ENCODE assay signal across 16 cellular contexts in the genomic region with DNA sequence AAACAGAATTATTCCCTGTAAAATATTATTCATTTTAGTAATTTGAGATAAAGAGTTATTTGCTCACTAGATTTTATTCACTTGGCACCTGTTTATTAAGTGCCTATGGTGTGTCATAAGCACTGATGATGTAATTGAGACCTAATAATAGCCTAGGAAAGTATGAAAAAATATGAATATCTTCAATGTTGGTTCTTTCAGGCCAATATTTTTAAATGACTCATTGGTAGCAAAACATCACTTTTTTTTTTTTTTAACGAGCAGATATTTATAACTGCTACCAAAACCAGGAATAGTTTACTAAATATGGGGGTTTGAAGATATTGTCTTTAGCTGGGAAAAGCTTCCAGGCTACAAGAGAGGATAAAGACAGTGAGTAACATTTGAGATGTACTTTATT.
DNase-seq lines count a peak whose midpoint lies in the region; ATAC-seq and TF ChIP-seq lines count a peak whose summit lies in the region.
"Had no signal": no experiment of that assay in that cellular context is flagged by ENCODE, and none has a peak within 500 bp of the region (broad histone marks: within the 10 kb centered on the region; RNA-seq: fewer than 3 reads in every experiment).

No MANE protein-coding gene starts in this region.

- no peaks in the 10 kb centered on the region for H3K36me3 ChIP-seq in skeletal muscle tissue (ENCODE audit: control insufficient read depth in 3 of 3, insufficient read depth in 3 of 3, low read length in 3 of 3)
- no peaks in the 10 kb centered on the region for H3K36me3 ChIP-seq in testis (ENCODE audit: low read depth, missing control alignments)

- DNase-seq in GM03348 (ENCODE audit: low spot score) (peak; percentile 50), coronary artery (ENCODE audit: low spot score) (no peak), right cardiac atrium (no peak), testis (no peak), RWPE1 (ENCODE audit: low spot score) (no peak)
- DNase-seq: activated CD8-positive, alpha-beta memory T cell treated with anti-CD3 and anti-CD28 coated beads, Interleukin-2, amount 10 ng/mL, durations not matched to agents 7 days and 5 days; AML-193; COR-L47; NCI-H2029 treated with DMSO at 0.1 percent for 48 hours; NCI-H510A treated with DMSO at 0.1 percent for 48 hours; T1000 had no signal

- H3K27me3 ChIP-seq in right cardiac atrium (ENCODE audit: control insufficient read depth, insufficient read depth) (no peaks in the 10 kb centered on the region), skeletal muscle tissue (ENCODE audit: control insufficient read depth in 3 of 3, insufficient read depth in 3 of 3, low read length in 3 of 3) (no peaks in the 10 kb centered on the region), testis (no peaks in the 10 kb centered on the region)

- no peaks in the 10 kb centered on the region for H3K9me3 ChIP-seq in right cardiac atrium (ENCODE audit: control insufficient read depth, low read length)
- H3K9me3 ChIP-seq in skeletal muscle tissue (ENCODE audit: control insufficient read depth in 3 of 3, low read length in 3 of 3): no peaks in the 10 kb centered on the region
- H3K9me3 ChIP-seq in testis: no peaks in the 10 kb centered on the region

- intact Hi-C loops in right cardiac atrium (cut with DNase I): no loop called here
- intact Hi-C loops in testis (cut with DNase I; ENCODE audit: low total_unique reads): no loop called here

- TF ChIP-seq CTCF in coronary artery (IDR thresholded peaks at IDR 0.05): no peak
- TF ChIP-seq CTCF in testis (IDR thresholded peaks at IDR 0.05): no peak
- TF ChIP-seq CTCF in RWPE1 (conservative IDR thresholded peaks at IDR 0.05; ENCODE audit: low read depth): no peak

- WGBS in right cardiac atrium: 45% methylated on average over 1 of the region's 1 CpG
- WGBS in testis, 2 donors: 52 to 58% methylated on average over 1 of the region's 1 CpG

- TF ChIP-seq POLR2A in testis (IDR thresholded peaks at IDR 0.05): no peak

- peak overlapping the region; percentile 80 to 93 for H3K27ac ChIP-seq in coronary artery
- no peak overlapping the region for H3K27ac ChIP-seq in right cardiac atrium (ENCODE audit: low read length)
- H3K27ac ChIP-seq in skeletal muscle tissue (ENCODE audit: low read depth, low read length): peak overlapping the region; percentile 61
- H3K27ac ChIP-seq in testis: peak overlapping the region in 1 of 2 donors; percentile 36
- no peak overlapping the region for H3K27ac ChIP-seq in RWPE1

- no peak overlapping the region for H3K9ac ChIP-seq in skeletal muscle tissue (ENCODE audit: low read depth in 1 of 3, low read length in 3 of 3)

- ATAC-seq in right cardiac atrium (peak; percentile 27 to 48), GM21619 (IDR thresholded peaks at IDR 0.05; ENCODE audit: unreplicated experiment) (no peak), GM21360 (IDR thresholded peaks at IDR 0.05; ENCODE audit: unreplicated experiment) (no peak)
- ATAC-seq: activated CD4-positive, CD25-positive, alpha-beta regulatory T cell treated with anti-CD3 and anti-CD28 coated beads, Interleukin-2, amount 50 U/mL, for 24 hours; activated CD8-positive, alpha-beta memory T cell treated with anti-CD3 and anti-CD28 coated beads, Interleukin-2, amount 10 ng/mL, durations not matched to agents 7 days and 5 days; GM12878 had no signal

- peaks cover 5% of the 10 kb centered on the region for H3K4me1 ChIP-seq in right cardiac atrium (ENCODE audit: control insufficient read depth, insufficient read depth, low read length)
- H3K4me1 ChIP-seq in skeletal muscle tissue (ENCODE audit: control insufficient read depth in 3 of 3, insufficient read depth in 3 of 3, low read length in 3 of 3): peaks cover 11 to 19% (median 16%) of the 10 kb centered on the region in 3 donors
- H3K4me1 ChIP-seq in testis: no peaks in the 10 kb centered on the region

- POLR2A ChIA-PET in RWPE1 (lab: Yijun Ruan, JAX; ENCODE audit: low non-redundant PET): no interaction called here

- CTCF ChIA-PET in RWPE1 (lab: Yijun Ruan, JAX): no interaction called here

- H3K4me3 ChIP-seq in coronary artery (no peak overlapping the region), right cardiac atrium (ENCODE audit: low read length) (no peak overlapping the region), skeletal muscle tissue (ENCODE audit: low read length in 3 of 3) (no peak overlapping the region), testis (no peak overlapping the region)
- H3K4me3 ChIP-seq: GM12878 had no signal

Comparison
In these comparisons a context has a peak if more than half of its experiments do, and no peak if none do; other contexts are left out.
1. H3K27ac ChIP-seq: peak in coronary artery (2 of 2) and skeletal muscle tissue (single experiment); none in right cardiac atrium (single experiment) and RWPE1 (single experiment).
2. ATAC-seq: peak in right cardiac atrium (2 of 2); none in GM21619 (single experiment) and GM21360 (single experiment).